In genomic region chr17:58692239-58693055, GRCh38 we compare ENCODE assay signal across 8 cellular contexts. TPM values are rescaled to one million over a fixed set of nuclear protein-coding genes. Genes with fewer than 3 reads are reported as not detected.
DNase-seq lines count a peak whose midpoint lies in the region; ATAC-seq and TF ChIP-seq lines count a peak whose summit lies in the region.

RAD51C (plus strand) TSS chr17:58692602; CDS start chr17:58692644, 42 bp downstream.

- H3K4me3 ChIP-seq in astrocyte of the cerebellum (ENCODE audit: low read depth, low read length), result peak within 1 kb of the TSS; percentile 61
- peak within 1 kb of the TSS; percentile 58 to 68 for H3K4me3 ChIP-seq in vagina

- TF ChIP-seq CTCF in astrocyte of the cerebellum (IDR thresholded peaks at IDR 0.05; ENCODE audit: low read depth, low read length, missing control alignments) (peak; percentile 7), vagina (IDR thresholded peaks at IDR 0.05) (no peak)

- H3K27ac ChIP-seq in vagina, result peak within 1 kb of the TSS; percentile 49

- intact Hi-C loops in vagina (cut with DNase I), result no loop called here

- no peaks in the 10 kb centered on the region for H3K9me3 ChIP-seq in vagina

- in situ Hi-C loops in astrocyte of the cerebellum (cut with HindIII; ENCODE audit: low sequenced_read_pairs), result no loop called here

- no peaks in the 10 kb centered on the region for H3K36me3 ChIP-seq in vagina

- TF ChIP-seq POLR2A in GM18505 (IDR thresholded peaks at IDR 0.05; ENCODE audit: borderline replicate concordance, extremely low read depth, insufficient read depth, insufficient read length) (peak; percentile 90), vagina (IDR thresholded peaks at IDR 0.05) (peak in 1 of 2 donors; percentile 28)

- H3K4me1 ChIP-seq in vagina, result peaks cover 24% of the 10 kb centered on the region

- peak; percentile 97 for ATAC-seq in GM18505 (IDR thresholded peaks at IDR 0.05; ENCODE audit: unreplicated experiment)
- ATAC-seq in HG02885 (IDR thresholded peaks at IDR 0.05; ENCODE audit: poor library complexity, unreplicated experiment), result peak; percentile 99

- H3K27me3 ChIP-seq in vagina, result no peaks in the 10 kb centered on the region

- DNase-seq in NCI-H1930 (lab: John Stamatoyannopoulos, UW), result peak; percentile 77
- peak; percentile 73 for DNase-seq in T-helper 9 cell
- peak; percentile 40 for DNase-seq in astrocyte of the cerebellum (ENCODE audit: low read depth)
- DNase-seq in hepatic stellate cell (ENCODE audit: low spot score), result peak; percentile 77
- DNase-seq in renal cortical epithelial cell (ENCODE audit: low read depth), result peak; percentile 71
- DNase-seq in vagina (ENCODE audit: extremely low spot score in 2 of 2), result peak in 1 of 2 donors; percentile 89

RNA-seq across cellular contexts. Expression of gene RAD51C, which starts in this region (rescaled TPM):
- total RNA-seq in renal cortical epithelial cell (31.1 and 33.6 TPM in 2 replicates), vagina (8.3 TPM)
